In the genomic region with DNA sequence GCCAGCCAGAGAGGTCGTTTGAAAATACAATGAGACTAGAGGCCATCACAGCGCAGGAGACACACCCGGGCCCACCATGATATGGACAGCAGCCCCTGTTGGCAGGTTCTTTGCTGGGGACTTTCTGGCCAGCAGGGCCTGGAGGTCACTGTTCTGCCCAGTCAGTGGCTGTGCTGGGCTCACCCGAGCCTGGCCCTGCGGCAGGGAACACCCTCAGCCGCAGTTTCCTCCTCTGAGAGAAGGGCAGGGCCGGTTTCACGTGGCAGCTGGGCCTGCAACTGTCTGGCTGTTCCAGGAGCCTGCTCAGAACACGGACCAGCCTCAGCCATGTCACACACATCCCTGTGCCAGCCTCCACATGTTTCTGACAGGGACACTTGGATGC, we compare ENCODE assay signal across 15 cellular contexts. TPM values are rescaled to one million over a fixed set of nuclear protein-coding genes. Genes with fewer than 3 reads are reported as not detected.
DNase-seq lines count a peak whose midpoint lies in the region; ATAC-seq and TF ChIP-seq lines count a peak whose summit lies in the region.
"Had no signal": no experiment of that assay in that cellular context is flagged by ENCODE, and none has a peak within 500 bp of the region (broad histone marks: within the 10 kb centered on the region; RNA-seq: fewer than 3 reads in every experiment).

No MANE protein-coding gene starts in this region.

- H3K27ac Mint-ChIP-seq in GM23338: no peak overlapping the region

- no peaks in the 10 kb centered on the region; the same call in 1 of the 3 replicates for H3K4me1 Mint-ChIP-seq in GM23338

- no peak for TF ChIP-seq CTCF in GM23338 (conservative IDR thresholded peaks at IDR 0.05; ENCODE audit: low read depth in 2 of 2)
- TF ChIP-seq CTCF in coronary artery (IDR thresholded peaks at IDR 0.05): no peak

- H3K9ac ChIP-seq in skeletal muscle tissue (ENCODE audit: low read depth in 1 of 3, low read length in 3 of 3): peak overlapping the region; percentile 26 to 80 (median 47)

- no peaks in the 10 kb centered on the region for H3K27me3 ChIP-seq in GM23338 (ENCODE audit: insufficient read depth)
- peaks cover 0 to 5% (median 0%) of the 10 kb centered on the region in 3 donors for H3K27me3 ChIP-seq in skeletal muscle tissue (ENCODE audit: control insufficient read depth in 3 of 3, insufficient read depth in 3 of 3, low read length in 3 of 3)
- H3K27me3 ChIP-seq: cardiac muscle cell had no signal

- no peak overlapping the region for H3K27ac ChIP-seq in GM23338 (ENCODE audit: low read depth)
- peak overlapping the region; percentile 94 to 98 for H3K27ac ChIP-seq in coronary artery
- H3K27ac ChIP-seq in skeletal muscle tissue (ENCODE audit: low read depth, low read length): peak overlapping the region; percentile 99
- H3K27ac ChIP-seq: cardiac muscle cell had no signal

- H3K9me3 ChIP-seq in skeletal muscle tissue (ENCODE audit: control insufficient read depth in 3 of 3, low read length in 3 of 3): no peaks in the 10 kb centered on the region

- peaks cover 8% of the 10 kb centered on the region; the same call in 1 of the 2 replicates for H3F3A ChIP-seq in GM23338 (replicated peaks; ENCODE audit: low read depth)

- H3K4me3 ChIP-seq in GM23338: no peak overlapping the region
- H3K4me3 ChIP-seq in coronary artery: peak overlapping the region; percentile 28
- H3K4me3 ChIP-seq in skeletal muscle tissue (ENCODE audit: low read length in 3 of 3): peak overlapping the region in 1 of 3 donors; percentile 7
- H3K4me3 ChIP-seq: cardiac muscle cell had no signal

- ATAC-seq in GM23338: no peak
- ATAC-seq in left colon: peak; percentile 95
- ATAC-seq in HG03520 (IDR thresholded peaks at IDR 0.05; ENCODE audit: unreplicated experiment): no peak
- no peak for ATAC-seq in HG02798 (IDR thresholded peaks at IDR 0.05; ENCODE audit: poor library complexity, unreplicated experiment)

- H3K4me1 ChIP-seq in GM23338 (ENCODE audit: insufficient read depth): no peaks in the 10 kb centered on the region
- peaks cover 40 to 56% (median 51%) of the 10 kb centered on the region in 3 donors for H3K4me1 ChIP-seq in skeletal muscle tissue (ENCODE audit: control insufficient read depth in 3 of 3, insufficient read depth in 3 of 3, low read length in 3 of 3)

- H3K79me2 ChIP-seq in GM23338 (replicated peaks; ENCODE audit: insufficient read depth): no peaks in the 10 kb centered on the region

- no peak overlapping the region for H3K4me2 ChIP-seq in GM23338

- peaks cover 3% of the 10 kb centered on the region; the same call in 2 of the 3 replicates for H3K9me3 Mint-ChIP-seq in GM23338

- no peak overlapping the region for H3K4me3 Mint-ChIP-seq in GM23338

- peaks cover 20% of the 10 kb centered on the region for H3K27me3 Mint-ChIP-seq in GM23338 (ENCODE audit: insufficient read depth, low read depth, poor library complexity)

- 0 out of 2 replicates have a peak overlapping the region, but pooled peaks have one; percentile 32 for H2AFZ ChIP-seq in GM23338

- no peaks in the 10 kb centered on the region for H4K20me1 ChIP-seq in GM23338 (replicated peaks; ENCODE audit: insufficient read depth)

- intact Hi-C loops in left colon (cut with DNase I, micrococcal nuclease): no loop called here

- H3K36me3 ChIP-seq in GM23338 (ENCODE audit: insufficient read depth) (no peaks in the 10 kb centered on the region), skeletal muscle tissue (ENCODE audit: control insufficient read depth in 3 of 3, insufficient read depth in 3 of 3, low read length in 3 of 3) (no peaks in the 10 kb centered on the region)
- H3K36me3 ChIP-seq: cardiac muscle cell had no signal

- DNase-seq in GM23338 (ENCODE audit: low spot score) (no peak), coronary artery (ENCODE audit: low spot score) (peak; percentile 92), left colon (peak; percentile 38 to 53), kidney tubule cell (ENCODE audit: low spot score) (no peak)
- DNase-seq in effector CD4-positive, alpha-beta T cell: no peak
- DNase-seq: activated CD4-positive, CD25-positive, alpha-beta regulatory T cell; activated naive CD4-positive, alpha-beta T cell treated with anti-CD3 and anti-CD28 coated beads, Interleukin-2, amount 50 U/mL, for 16 hours; DMS79 treated with DMSO at 0.1 percent for 48 hours; hippocampal formation; NCI-H1092 treated with DMSO at 0.1 percent for 48 hours; NCI-H446 had no signal

- no peaks in the 10 kb centered on the region for H3K36me3 Mint-ChIP-seq in GM23338 (ENCODE audit: low read depth)

- no peaks in the 10 kb centered on the region for H3K9me2 ChIP-seq in GM23338 (ENCODE audit: insufficient read depth)

TF ChIP-seq in GM23338, 12 proteins besides CTCF, POLR2A, EP300 and RAD21:
- TF ChIP-seq POLR2AphosphoS5 (IDR thresholded peaks at IDR 0.05; ENCODE audit: low read depth) (no peak), ZNF331 (CRISPR knock-in tag; IDR thresholded peaks at IDR 0.05; ENCODE audit: low read depth) (no peak), ETS1 (IDR thresholded peaks at IDR 0.05) (no peak), EZH2phosphoT487 (IDR thresholded peaks at IDR 0.05; ENCODE audit: unreplicated experiment) (no peak), CREB1 (CRISPR knock-in tag; IDR thresholded peaks at IDR 0.05; ENCODE audit: low read depth) (no peak)
- TF ChIP-seq, protein P1, sequence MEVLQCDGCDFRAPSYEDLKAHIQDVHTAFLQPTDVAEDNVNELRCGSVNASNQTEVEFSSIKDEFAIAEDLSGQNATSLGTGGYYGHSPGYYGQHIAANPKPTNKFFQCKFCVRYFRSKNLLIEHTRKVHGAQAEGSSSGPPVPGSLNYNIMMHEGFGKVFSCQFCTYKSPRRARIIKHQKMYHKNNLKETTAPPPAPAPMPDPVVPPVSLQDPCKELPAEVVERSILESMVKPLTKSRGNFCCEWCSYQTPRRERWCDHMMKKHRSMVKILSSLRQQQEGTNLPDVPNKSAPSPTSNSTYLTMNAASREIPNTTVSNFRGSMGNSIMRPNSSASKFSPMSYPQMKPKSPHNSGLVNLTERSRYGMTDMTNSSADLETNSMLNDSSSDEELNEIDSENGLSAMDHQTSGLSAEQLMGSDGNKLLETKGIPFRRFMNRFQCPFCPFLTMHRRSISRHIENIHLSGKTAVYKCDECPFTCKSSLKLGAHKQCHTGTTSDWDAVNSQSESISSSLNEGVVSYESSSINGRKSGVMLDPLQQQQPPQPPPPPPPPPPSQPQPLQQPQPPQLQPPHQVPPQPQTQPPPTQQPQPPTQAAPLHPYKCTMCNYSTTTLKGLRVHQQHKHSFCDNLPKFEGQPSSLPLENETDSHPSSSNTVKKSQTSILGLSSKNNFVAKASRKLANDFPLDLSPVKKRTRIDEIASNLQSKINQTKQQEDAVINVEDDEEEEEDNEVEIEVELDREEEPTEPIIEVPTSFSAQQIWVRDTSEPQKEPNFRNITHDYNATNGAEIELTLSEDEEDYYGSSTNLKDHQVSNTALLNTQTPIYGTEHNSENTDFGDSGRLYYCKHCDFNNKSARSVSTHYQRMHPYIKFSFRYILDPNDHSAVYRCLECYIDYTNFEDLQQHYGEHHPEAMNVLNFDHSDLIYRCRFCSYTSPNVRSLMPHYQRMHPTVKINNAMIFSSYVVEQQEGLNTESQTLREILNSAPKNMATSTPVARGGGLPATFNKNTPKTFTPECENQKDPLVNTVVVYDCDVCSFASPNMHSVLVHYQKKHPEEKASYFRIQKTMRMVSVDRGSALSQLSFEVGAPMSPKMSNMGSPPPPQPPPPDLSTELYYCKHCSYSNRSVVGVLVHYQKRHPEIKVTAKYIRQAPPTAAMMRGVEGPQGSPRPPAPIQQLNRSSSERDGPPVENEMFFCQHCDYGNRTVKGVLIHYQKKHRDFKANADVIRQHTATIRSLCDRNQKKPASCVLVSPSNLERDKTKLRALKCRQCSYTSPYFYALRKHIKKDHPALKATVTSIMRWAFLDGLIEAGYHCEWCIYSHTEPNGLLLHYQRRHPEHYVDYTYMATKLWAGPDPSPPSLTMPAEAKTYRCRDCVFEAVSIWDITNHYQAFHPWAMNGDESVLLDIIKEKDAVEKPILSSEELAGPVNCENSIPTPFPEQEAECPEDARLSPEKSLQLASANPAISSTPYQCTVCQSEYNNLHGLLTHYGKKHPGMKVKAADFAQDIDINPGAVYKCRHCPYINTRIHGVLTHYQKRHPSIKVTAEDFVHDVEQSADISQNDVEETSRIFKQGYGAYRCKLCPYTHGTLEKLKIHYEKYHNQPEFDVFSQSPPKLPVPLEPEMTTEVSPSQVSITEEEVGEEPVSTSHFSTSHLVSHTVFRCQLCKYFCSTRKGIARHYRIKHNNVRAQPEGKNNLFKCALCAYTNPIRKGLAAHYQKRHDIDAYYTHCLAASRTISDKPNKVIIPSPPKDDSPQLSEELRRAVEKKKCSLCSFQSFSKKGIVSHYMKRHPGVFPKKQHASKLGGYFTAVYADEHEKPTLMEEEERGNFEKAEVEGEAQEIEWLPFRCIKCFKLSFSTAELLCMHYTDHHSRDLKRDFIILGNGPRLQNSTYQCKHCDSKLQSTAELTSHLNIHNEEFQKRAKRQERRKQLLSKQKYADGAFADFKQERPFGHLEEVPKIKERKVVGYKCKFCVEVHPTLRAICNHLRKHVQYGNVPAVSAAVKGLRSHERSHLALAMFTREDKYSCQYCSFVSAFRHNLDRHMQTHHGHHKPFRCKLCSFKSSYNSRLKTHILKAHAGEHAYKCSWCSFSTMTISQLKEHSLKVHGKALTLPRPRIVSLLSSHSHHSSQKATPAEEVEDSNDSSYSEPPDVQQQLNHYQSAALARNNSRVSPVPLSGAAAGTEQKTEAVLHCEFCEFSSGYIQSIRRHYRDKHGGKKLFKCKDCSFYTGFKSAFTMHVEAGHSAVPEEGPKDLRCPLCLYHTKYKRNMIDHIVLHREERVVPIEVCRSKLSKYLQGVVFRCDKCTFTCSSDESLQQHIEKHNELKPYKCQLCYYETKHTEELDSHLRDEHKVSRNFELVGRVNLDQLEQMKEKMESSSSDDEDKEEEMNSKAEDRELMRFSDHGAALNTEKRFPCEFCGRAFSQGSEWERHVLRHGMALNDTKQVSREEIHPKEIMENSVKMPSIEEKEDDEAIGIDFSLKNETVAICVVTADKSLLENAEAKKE (CRISPR knock-in tag; IDR thresholded peaks at IDR 0.05): no peak

RNA-seq across cellular contexts. Expression of gene ADPRHL1, which starts 39.4 kb away (rescaled TPM):
- 0.80 and 1.3 TPM in 2 replicates for total RNA-seq in GM23338 (2014; rRNA removed; shearing (Covaris generic))
- 0.96 and 1.0 TPM in 2 replicates for polyA plus RNA-seq in GM23338 (2016; fragmentation: Nextera tagmentation; extraction: Ambion mirVana)
- total RNA-seq in left colon: 1 to 10 TPM; 4.0 to 7.8 TPM
- total RNA-seq in skeletal muscle tissue: 124 TPM

RNA-seq across cellular contexts. Expression of gene GRTP1, which starts 50.0 kb away (rescaled TPM):
- 33.9 and 56.2 TPM in 2 replicates for total RNA-seq in GM23338 (2014; rRNA removed; shearing (Covaris generic))
- polyA plus RNA-seq in GM23338 (2016; fragmentation: Nextera tagmentation; extraction: Ambion mirVana): 55.7 and 61.8 TPM in 2 replicates
- total RNA-seq in left colon: 10 to 100 TPM; 59.4 to 61.6 TPM
- 3.7 TPM for total RNA-seq in skeletal muscle tissue

Comparison
In these comparisons a context has a peak if more than half of its experiments do, and no peak if none do; other contexts are left out.
1. DNase-seq: peak in coronary artery (single experiment) and left colon (2 of 2); none in GM23338 (single experiment), effector CD4-positive, alpha-beta T cell (single experiment) and kidney tubule cell (single experiment).
2. RNA of gene ADPRHL1, which starts 39.4 kb away (total RNA-seq): 124 TPM in skeletal muscle tissue (single experiment); 4.0 to 7.8 TPM in left colon and 0.80 to 1.3 TPM in GM23338; every median in the first group is over 10 times any median in the second.